13 cellular contexts compared by ENCODE assay signal in the genomic region with DNA sequence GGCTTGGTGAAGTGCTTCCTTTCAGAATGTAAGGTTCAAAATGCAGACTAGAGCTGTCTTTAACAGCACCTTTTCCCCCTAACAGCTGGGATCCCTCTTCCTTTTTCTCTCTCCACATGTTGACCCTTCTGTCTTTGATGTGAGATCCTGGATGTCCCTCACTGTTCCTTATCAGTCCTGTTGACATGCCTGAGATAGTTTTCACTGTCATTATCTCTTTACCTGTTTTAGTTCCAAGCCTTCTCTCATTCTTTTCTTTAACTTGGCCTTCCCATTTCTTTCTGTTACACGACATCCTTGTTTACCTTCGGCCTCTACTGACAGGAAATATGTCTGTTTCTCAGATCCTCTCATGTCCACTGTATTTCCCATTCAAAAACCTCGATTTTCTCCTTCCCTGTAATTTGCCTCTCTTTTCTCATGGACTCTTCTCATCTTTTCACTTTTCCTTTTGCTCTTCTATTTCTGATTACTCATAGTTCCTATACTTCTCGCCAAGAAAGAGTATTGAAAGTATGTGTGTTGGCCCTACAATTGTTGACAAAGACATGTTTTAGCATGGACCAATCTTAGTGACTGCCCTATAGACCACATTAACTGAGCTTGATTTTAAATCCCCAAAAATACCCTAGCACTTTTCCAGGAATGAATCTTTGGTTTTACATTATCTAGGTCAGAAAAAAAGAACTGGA.
DNase-seq lines count a peak whose midpoint lies in the region; TF ChIP-seq lines count a peak whose summit lies in the region.
"Had no signal": no experiment of that assay in that cellular context is flagged by ENCODE, and none has a peak within 500 bp of the region (broad histone marks: within the 10 kb centered on the region; RNA-seq: fewer than 3 reads in every experiment).

No MANE protein-coding gene starts in this region.

- TF ChIP-seq CTCF in VCaP (conservative IDR thresholded peaks at IDR 0.05) = no peak
- TF ChIP-seq CTCF in nephron progenitor cell (IDR thresholded peaks at IDR 0.05) = no peak

- H3K27ac ChIP-seq in VCaP = peak overlapping the region; percentile 87
- H3K27ac ChIP-seq in epithelial cell of prostate = peak overlapping the region; percentile 63
- H3K27ac ChIP-seq: cardiac muscle cell had no signal

- H3K36me3 Mint-ChIP-seq in nephron progenitor cell (ENCODE audit: low read depth) = peaks cover 5% of the 10 kb centered on the region

- H3K27me3 Mint-ChIP-seq in nephron progenitor cell (ENCODE audit: low read depth, poor library complexity) = peaks cover 54% of the 10 kb centered on the region

- peak overlapping the region; percentile 76 for H3K4me3 Mint-ChIP-seq in nephron progenitor cell

- peaks cover 28% of the 10 kb centered on the region for H3K4me1 Mint-ChIP-seq in nephron progenitor cell

- DNase-seq in NCI-H510A treated with DMSO at 0.1 percent for 48 hours (lab: John Stamatoyannopoulos, UW) (peak; percentile 29), NCI-H510A (lab: John Stamatoyannopoulos, UW) (no peak), epithelial cell of prostate (ENCODE audit: low read depth, low spot score) (no peak), nephron progenitor cell (no peak), cerebellar nuclear complex (lab: John Stamatoyannopoulos, UW) (no peak)
- DNase-seq in activated CD8-positive, alpha-beta memory T cell treated with anti-CD3 and anti-CD28 coated beads for 24 hours = no peak
- no peak for DNase-seq in stimulated activated naive CD4-positive, alpha-beta T cell treated with Interleukin-2 at 50 U/mL for 16 hours (lab: John Stamatoyannopoulos, UW)
- DNase-seq: 8988T, GOT3, NCI-H1048, NCI-H526 treated with DMSO at 0.1 percent for 48 hours had no signal

- peaks cover 7% of the 10 kb centered on the region for H3K9me3 Mint-ChIP-seq in nephron progenitor cell

- no peak overlapping the region for H3K27ac Mint-ChIP-seq in nephron progenitor cell
